10 cellular contexts compared by ENCODE assay signal in the genomic region with DNA sequence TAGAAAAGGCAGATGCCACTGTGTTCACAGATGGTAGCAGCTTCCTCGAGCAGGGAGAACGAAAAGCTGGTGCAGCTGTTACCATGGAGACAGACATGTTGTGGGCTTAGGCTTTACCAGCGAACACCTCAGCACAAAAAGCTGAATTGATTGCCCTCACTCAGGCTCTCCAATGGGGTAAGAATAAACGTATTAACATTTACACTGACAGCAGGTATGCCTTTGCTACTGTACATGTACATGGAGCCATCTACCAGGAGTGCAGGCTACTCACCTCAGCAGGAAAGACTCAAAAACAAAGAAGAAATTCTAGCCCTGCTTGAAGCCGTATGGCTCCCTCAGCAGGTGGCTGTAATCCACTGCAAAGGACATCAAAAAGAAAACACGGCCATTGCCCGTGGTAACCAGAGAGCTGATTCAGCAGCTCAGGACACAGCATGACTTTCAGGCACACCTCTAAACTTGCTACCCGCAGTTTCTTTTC.
DNase-seq lines count a peak whose midpoint lies in the region; ATAC-seq and TF ChIP-seq lines count a peak whose summit lies in the region.
"Had no signal": no experiment of that assay in that cellular context is flagged by ENCODE, and none has a peak within 500 bp of the region (broad histone marks: within the 10 kb centered on the region; RNA-seq: fewer than 3 reads in every experiment).

No MANE protein-coding gene starts in this region.

- H3K9me3 ChIP-seq in A673 (ENCODE audit: low read depth, low read length, poor library complexity, severe bottlenecking): peaks cover 36% of the 10 kb centered on the region

- peak overlapping the region; percentile 82 for H3K27ac Mint-ChIP-seq in endothelial cell (ENCODE audit: unreplicated experiment)
- H3K27ac Mint-ChIP-seq in progenitor cell of endocrine pancreas: peak overlapping the region; percentile 84

- H3K4me3 Mint-ChIP-seq in endothelial cell (ENCODE audit: unreplicated experiment) (no peak overlapping the region), progenitor cell of endocrine pancreas (ENCODE audit: low read depth) (peak overlapping the region; percentile 15)

- POLR2A ChIA-PET in A673 (lab: Charles Lee; ENCODE audit: low non-redundant PET): no interaction called here

- DNase-seq in HPDE6-E6E7 (ENCODE audit: extremely low spot score) (peak; percentile 11), NCI-H2171 (lab: John Stamatoyannopoulos, UW) (peak; percentile 4), endothelial cell (ENCODE audit: low spot score) (peak; percentile 19), progenitor cell of endocrine pancreas (ENCODE audit: low spot score, unreplicated experiment) (peak; percentile 16), A673 (ENCODE audit: low spot score) (no peak)
- DNase-seq: small intestine had no signal

- no peaks in the 10 kb centered on the region for H3K4me1 ChIP-seq in A673 (ENCODE audit: insufficient read depth, low read length, poor library complexity, severe bottlenecking)

- CTCF ChIA-PET in A673 (lab: Charles Lee): no interaction called here

- no peaks in the 10 kb centered on the region for H3K36me3 ChIP-seq in A673 (ENCODE audit: insufficient read depth, low read length, poor library complexity, severe bottlenecking)

- no peak overlapping the region for H3K4me3 ChIP-seq in A673 (ENCODE audit: low read depth, low read length, poor library complexity, severe bottlenecking)

- ATAC-seq in HG03139 (IDR thresholded peaks at IDR 0.05; ENCODE audit: unreplicated experiment) (no peak), GM19328 (IDR thresholded peaks at IDR 0.05; ENCODE audit: unreplicated experiment) (no peak), HG03378 (IDR thresholded peaks at IDR 0.05; ENCODE audit: unreplicated experiment) (no peak)

- intact Hi-C loops in A673 (cut with micrococcal nuclease; ENCODE audit: unreplicated experiment): no loop called here

- H3K9me3 Mint-ChIP-seq in endothelial cell (ENCODE audit: unreplicated experiment) (no peaks in the 10 kb centered on the region), progenitor cell of endocrine pancreas (ENCODE audit: low read depth) (no peaks in the 10 kb centered on the region)

- peaks cover 11% of the 10 kb centered on the region for H3K36me3 Mint-ChIP-seq in endothelial cell (ENCODE audit: low read depth, unreplicated experiment)
- no peaks in the 10 kb centered on the region for H3K36me3 Mint-ChIP-seq in progenitor cell of endocrine pancreas (ENCODE audit: insufficient read depth)

- H3K27ac ChIP-seq in A673 (ENCODE audit: low read depth, low read length, poor library complexity, severe bottlenecking): no peak overlapping the region
- H3K27ac ChIP-seq: epithelial cell of prostate had no signal

- H3K27me3 ChIP-seq in A673 (replicated peaks; ENCODE audit: insufficient read depth, low read depth, low read length, poor library complexity): no peaks in the 10 kb centered on the region

- no peak for TF ChIP-seq CTCF in endothelial cell (IDR thresholded peaks at IDR 0.05; ENCODE audit: unreplicated experiment)
- peak; percentile 55 for TF ChIP-seq CTCF in progenitor cell of endocrine pancreas (IDR thresholded peaks at IDR 0.05; ENCODE audit: unreplicated experiment)
- TF ChIP-seq CTCF in A673 (conservative IDR thresholded peaks at IDR 0.05; ENCODE audit: low read depth, low read length): no peak

- peaks cover 7% of the 10 kb centered on the region for H3K27me3 Mint-ChIP-seq in endothelial cell (ENCODE audit: unreplicated experiment)
- no peaks in the 10 kb centered on the region for H3K27me3 Mint-ChIP-seq in progenitor cell of endocrine pancreas

- peaks cover 34% of the 10 kb centered on the region for H3K4me1 Mint-ChIP-seq in endothelial cell (ENCODE audit: unreplicated experiment)
- H3K4me1 Mint-ChIP-seq in progenitor cell of endocrine pancreas (ENCODE audit: low read depth): peaks cover 32% of the 10 kb centered on the region

- BruUV-seq in A673 (replicated peaks; lab: Mats Ljungman, UMichigan): no TSS peak
